29 cellular contexts compared by ENCODE assay signal in genomic region chr5:117242028-117242427, GRCh38.
DNase-seq lines count a peak whose midpoint lies in the region; ATAC-seq and TF ChIP-seq lines count a peak whose summit lies in the region.
"Had no signal": no experiment of that assay in that cellular context is flagged by ENCODE, and none has a peak within 500 bp of the region (broad histone marks: within the 10 kb centered on the region; RNA-seq: fewer than 3 reads in every experiment).

No MANE protein-coding gene starts in this region.

- H3K27me3 ChIP-seq in Caco-2 (replicated peaks; ENCODE audit: control insufficient read depth, insufficient read depth, low read length): no peaks in the 10 kb centered on the region
- H3K27me3 ChIP-seq: adrenal gland had no signal

- CTCF ChIA-PET in Caco-2 (lab: Charles Lee): no interaction called here
- CTCF ChIA-PET in T-cell (lab: Charles Lee): no interaction called here

- no peaks in the 10 kb centered on the region for H3K27me3 Mint-ChIP-seq in Caco-2 (ENCODE audit: insufficient read depth, unreplicated experiment)
- H3K27me3 Mint-ChIP-seq in T-cell: no peaks in the 10 kb centered on the region
- no peaks in the 10 kb centered on the region for H3K27me3 Mint-ChIP-seq in stimulated activated naive CD8-positive, alpha-beta T cell treated with anti-CD3 and anti-CD28 coated beads, Interleukin-15, amount 100 ng/mL, for 72 hours
- H3K27me3 Mint-ChIP-seq: activated CD4-positive, alpha-beta memory T cell treated with anti-CD3 and anti-CD28 coated beads, Interleukin-2, amount 10 ng/mL, durations not matched to agents 7 days and 5 days; activated naive CD4-positive, alpha-beta T cell treated with anti-CD3 and anti-CD28 coated beads, Interleukin-2, amount 10 ng/mL, durations not matched to agents 7 days and 5 days; activated T-helper 17 cell treated with anti-CD3 and anti-CD28 coated beads, Interleukin-2, amount 50 U/mL, for 72 hours; central memory CD8-positive, alpha-beta T cell; dendritic cell treated with granulocyte-macrophage colony-stimulating factor and Interleukin-4, amounts not matched to agents 40 ng/mL and 50 ng/mL, for 4 days; natural killer cell treated with Interleukin-12 subunit alpha and Interleukin-12 subunit beta and Interleukin-15 and Interleukin-18, amount 100 ng/mL, for 72 hours had no signal

- H3K4me3 ChIP-seq in GM12865 (ENCODE audit: low read depth, low read length) (no peak overlapping the region), Caco-2 (ENCODE audit: low read depth, low read length) (no peak overlapping the region)
- H3K4me3 ChIP-seq: adrenal gland had no signal

- peak; percentile 23 for DNase-seq in GM12865 (ENCODE audit: low read depth)
- no peak for DNase-seq in Caco-2
- DNase-seq in T-cell: no peak
- no peak for DNase-seq in stimulated activated naive CD8-positive, alpha-beta T cell treated with anti-CD3 and anti-CD28 coated beads, Interleukin-15, amount 100 ng/mL, for 72 hours
- DNase-seq: activated CD4-positive, alpha-beta memory T cell treated with anti-CD3 and anti-CD28 coated beads, Interleukin-2, amount 10 ng/mL, durations not matched to agents 7 days and 5 days; activated CD4-positive, alpha-beta T cell treated with anti-CD3 and anti-CD28 coated beads for 1 hour; activated CD8-positive, alpha-beta memory T cell treated with anti-CD3 and anti-CD28 coated beads, Interleukin-2, amount 50 U/mL, for 48 hours; activated naive CD4-positive, alpha-beta T cell treated with anti-CD3 and anti-CD28 coated beads, Interleukin-2, amount 10 ng/mL, durations not matched to agents 7 days and 5 days; adrenal gland; C1 segment of cervical spinal cord; COR-L47; DMS53; endodermal cell; glutamatergic neuron; IMR-90; NCI-H1436 treated with DMSO at 0.1 percent for 48 hours; NCI-H2081 treated with DMSO at 0.1 percent for 48 hours; NCI-H226; SHP77 treated with DMSO at 0.1 percent for 48 hours; stimulated activated naive CD4-positive, alpha-beta T cell had no signal

- peaks cover 13% of the 10 kb centered on the region for H3K9me3 Mint-ChIP-seq in Caco-2 (ENCODE audit: unreplicated experiment)
- peaks cover 4 to 12% (median 7%) of the 10 kb centered on the region in 3 donors for H3K9me3 Mint-ChIP-seq in T-cell
- H3K9me3 Mint-ChIP-seq in stimulated activated naive CD8-positive, alpha-beta T cell treated with anti-CD3 and anti-CD28 coated beads, Interleukin-15, amount 100 ng/mL, for 72 hours: peaks cover 0 to 9% of the 10 kb centered on the region in 2 donors

- H3K4me1 ChIP-seq in Caco-2: peaks cover 50% of the 10 kb centered on the region
- H3K4me1 ChIP-seq: adrenal gland had no signal

- no TSS peak for BruUV-seq in Caco-2 (replicated peaks; lab: Mats Ljungman, UMichigan)

- intact Hi-C loops in Caco-2 (cut with micrococcal nuclease; ENCODE audit: unreplicated experiment): no loop called here

- no peaks in the 10 kb centered on the region for H3K36me3 Mint-ChIP-seq in Caco-2 (ENCODE audit: insufficient read depth, unreplicated experiment)
- H3K36me3 Mint-ChIP-seq in T-cell: no peaks in the 10 kb centered on the region
- H3K36me3 Mint-ChIP-seq: activated naive CD4-positive, alpha-beta T cell treated with anti-CD3 and anti-CD28 coated beads, Interleukin-2, amount 10 ng/mL, durations not matched to agents 7 days and 5 days; natural killer cell treated with Interleukin-12 subunit alpha and Interleukin-12 subunit beta and Interleukin-15 and Interleukin-18, amount 100 ng/mL, for 72 hours had no signal

- ATAC-seq in GM19023 (IDR thresholded peaks at IDR 0.05; ENCODE audit: unreplicated experiment) (peak; percentile 59), HG02759 (IDR thresholded peaks at IDR 0.05; ENCODE audit: unreplicated experiment) (peak; percentile 54), HG03442 (IDR thresholded peaks at IDR 0.05; ENCODE audit: unreplicated experiment) (peak; percentile 52), GM21447 (IDR thresholded peaks at IDR 0.05; ENCODE audit: unreplicated experiment) (no peak), T-cell (replicated peaks in 1 of 4) (no peak)
- no peak for ATAC-seq in stimulated activated naive CD8-positive, alpha-beta T cell treated with anti-CD3 and anti-CD28 coated beads, Interleukin-15, amount 100 ng/mL, for 72 hours
- ATAC-seq: activated T-helper 17 cell treated with anti-CD3 and anti-CD28 coated beads, Interleukin-2, amount 50 U/mL, for 72 hours; left lobe of liver; natural killer cell treated with Interleukin-12 subunit alpha and Interleukin-12 subunit beta and Interleukin-15 and Interleukin-18, amount 100 ng/mL, for 72 hours had no signal

- H3K36me3 ChIP-seq in Caco-2 (ENCODE audit: control insufficient read depth, insufficient read depth, low read length): no peaks in the 10 kb centered on the region
- H3K36me3 ChIP-seq: adrenal gland had no signal

- POLR2A ChIA-PET in Caco-2 (lab: Charles Lee) (no interaction called here), T-cell (lab: Charles Lee) (no interaction called here)

- peaks cover 8% of the 10 kb centered on the region; the same call in 1 of the 2 replicates for H3K9me3 ChIP-seq in Caco-2
- H3K9me3 ChIP-seq: adrenal gland had no signal

- no peak overlapping the region for H3K27ac Mint-ChIP-seq in Caco-2 (ENCODE audit: unreplicated experiment)
- H3K27ac Mint-ChIP-seq in T-cell: no peak overlapping the region
- H3K27ac Mint-ChIP-seq in stimulated activated naive CD8-positive, alpha-beta T cell treated with anti-CD3 and anti-CD28 coated beads, Interleukin-15, amount 100 ng/mL, for 72 hours: no peak overlapping the region
- H3K27ac Mint-ChIP-seq: activated CD4-positive, alpha-beta memory T cell treated with anti-CD3 and anti-CD28 coated beads, Interleukin-2, amount 10 ng/mL, durations not matched to agents 7 days and 5 days; activated naive CD4-positive, alpha-beta T cell treated with anti-CD3 and anti-CD28 coated beads, Interleukin-2, amount 10 ng/mL, durations not matched to agents 7 days and 5 days; activated T-helper 17 cell treated with anti-CD3 and anti-CD28 coated beads, Interleukin-2, amount 50 U/mL, for 72 hours; dendritic cell treated with granulocyte-macrophage colony-stimulating factor and Interleukin-4, amounts not matched to agents 40 ng/mL and 50 ng/mL, for 4 days; endodermal cell; natural killer cell treated with Interleukin-12 subunit alpha and Interleukin-12 subunit beta and Interleukin-15 and Interleukin-18, amount 100 ng/mL, for 72 hours had no signal

- H3K4me1 Mint-ChIP-seq in Caco-2 (ENCODE audit: low read depth, unreplicated experiment): peaks cover 41% of the 10 kb centered on the region
- no peaks in the 10 kb centered on the region for H3K4me1 Mint-ChIP-seq in T-cell
- no peaks in the 10 kb centered on the region for H3K4me1 Mint-ChIP-seq in stimulated activated naive CD8-positive, alpha-beta T cell treated with anti-CD3 and anti-CD28 coated beads, Interleukin-15, amount 100 ng/mL, for 72 hours
- H3K4me1 Mint-ChIP-seq: activated CD4-positive, alpha-beta memory T cell treated with anti-CD3 and anti-CD28 coated beads, Interleukin-2, amount 10 ng/mL, durations not matched to agents 7 days and 5 days; activated naive CD4-positive, alpha-beta T cell treated with anti-CD3 and anti-CD28 coated beads, Interleukin-2, amount 10 ng/mL, durations not matched to agents 7 days and 5 days; activated T-helper 17 cell treated with anti-CD3 and anti-CD28 coated beads, Interleukin-2, amount 50 U/mL, for 72 hours; central memory CD8-positive, alpha-beta T cell had no signal

- TF ChIP-seq CTCF in GM12865 (IDR thresholded peaks at IDR 0.05; ENCODE audit: insufficient read depth, low read depth, low read length, missing control alignments) (no peak), Caco-2 (IDR thresholded peaks at IDR 0.05; ENCODE audit: insufficient read depth in 1 of 2, low read depth in 1 of 2, low read length in 1 of 2, severe bottlenecking in 1 of 2, unreplicated experiment in 1 of 2) (no peak)

- no peak overlapping the region for H3K4me3 Mint-ChIP-seq in Caco-2 (ENCODE audit: unreplicated experiment)
- H3K4me3 Mint-ChIP-seq in T-cell: no peak overlapping the region
- H3K4me3 Mint-ChIP-seq in stimulated activated naive CD8-positive, alpha-beta T cell treated with anti-CD3 and anti-CD28 coated beads, Interleukin-15, amount 100 ng/mL, for 72 hours: no peak overlapping the region
- H3K4me3 Mint-ChIP-seq: activated CD4-positive, alpha-beta memory T cell treated with anti-CD3 and anti-CD28 coated beads, Interleukin-2, amount 10 ng/mL, durations not matched to agents 7 days and 5 days; activated naive CD4-positive, alpha-beta T cell treated with anti-CD3 and anti-CD28 coated beads, Interleukin-2, amount 10 ng/mL, durations not matched to agents 7 days and 5 days; activated T-helper 17 cell treated with anti-CD3 and anti-CD28 coated beads, Interleukin-2, amount 50 U/mL, for 72 hours; central memory CD8-positive, alpha-beta T cell; dendritic cell treated with granulocyte-macrophage colony-stimulating factor and Interleukin-4, amounts not matched to agents 40 ng/mL and 50 ng/mL, for 4 days; endodermal cell; natural killer cell treated with Interleukin-12 subunit alpha and Interleukin-12 subunit beta and Interleukin-15 and Interleukin-18, amount 100 ng/mL, for 72 hours had no signal

Comparison
In these comparisons a context has a peak if more than half of its experiments do, and no peak if none do; other contexts are left out.
1. ATAC-seq: peak in GM19023 (single experiment), HG02759 (single experiment) and HG03442 (single experiment); none in GM21447 (single experiment), T-cell (0 of 4) and stimulated activated naive CD8-positive, alpha-beta T cell treated with anti-CD3 and anti-CD28 coated beads, Interleukin-15, amount 100 ng/mL, for 72 hours (single experiment).